In genomic region chr1:1599919-1600860, GRCh38 we compare ENCODE assay signal across 8 cellular contexts. TPM values are rescaled to one million over a fixed set of nuclear protein-coding genes. Genes with fewer than 3 reads are reported as not detected.
DNase-seq lines count a peak whose midpoint lies in the region; ATAC-seq and TF ChIP-seq lines count a peak whose summit lies in the region.

FNDC10 (minus strand) TSS chr1:1600135; CDS start chr1:1600015, 120 bp downstream.

- H3K27ac Mint-ChIP-seq in CD14-positive monocyte (peak within 1 kb of the TSS in 1 of 7 donors; percentile 72), IgD-negative memory B cell (peak within 1 kb of the TSS in 1 of 3 donors; percentile 70)
- H3K27ac Mint-ChIP-seq in naive thymus-derived CD8-positive, alpha-beta T cell, result peak within 1 kb of the TSS in 3 of 10 donors; percentile 53 to 65 (median 60)

- peak within 1 kb of the TSS in 22 of 59 donors; percentile 18 to 69 (median 30) for H3K27ac ChIP-seq in dorsolateral prefrontal cortex

- peak within 1 kb of the TSS in 58 of 59 donors; percentile 41 to 73 (median 62) for H3K4me3 ChIP-seq in dorsolateral prefrontal cortex

- POLR2A ChIA-PET in naive thymus-derived CD8-positive, alpha-beta T cell (lab: Charles Lee), result interaction anchor here (0.7 to 1.0 kb wide), 2 partner anchors 14 to 95 kb away, joined by 3 to 6 read pairs; no protein-coding TSS in a partner anchor

- peaks cover 0 to 29% (median 0%) of the 10 kb centered on the region in 45 donors for H3K27me3 ChIP-seq in dorsolateral prefrontal cortex

- H3K36me3 Mint-ChIP-seq in CD14-positive monocyte (no peaks in the 10 kb centered on the region), IgD-negative memory B cell (no peaks in the 10 kb centered on the region)
- H3K36me3 Mint-ChIP-seq in naive thymus-derived CD8-positive, alpha-beta T cell, result no peaks in the 10 kb centered on the region

- ATAC-seq in naive thymus-derived CD8-positive, alpha-beta T cell, result peak in 1 of 2 donors; percentile 5
- ATAC-seq in GM21447 (IDR thresholded peaks at IDR 0.05; ENCODE audit: unreplicated experiment) (no peak), GM21381 (IDR thresholded peaks at IDR 0.05; ENCODE audit: unreplicated experiment) (no peak)

- TF ChIP-seq CTCF in CD14-positive monocyte (IDR thresholded peaks at IDR 0.05) (no peak), dorsolateral prefrontal cortex (IDR thresholded peaks at IDR 0.05 in 54 of 56, conservative IDR thresholded peaks at IDR 0.05 in 2 of 56; ENCODE audit: low read depth in 1 of 56, partially characterized antibody in 56 of 56) (no peak)

- H3K27me3 Mint-ChIP-seq in CD14-positive monocyte (ENCODE audit: low read depth in 3 of 3) (peaks cover 9 to 17% (median 11%) of the 10 kb centered on the region in 3 donors), IgD-negative memory B cell (peaks cover 12% of the 10 kb centered on the region)
- H3K27me3 Mint-ChIP-seq in naive thymus-derived CD8-positive, alpha-beta T cell, result peaks cover 0 to 11% (median 0%) of the 10 kb centered on the region in 5 donors

- intact Hi-C loops in CD14-positive monocyte (cut with micrococcal nuclease), result no loop called here
- intact Hi-C loops in dorsolateral prefrontal cortex (cut with DNase I), result no loop called here

- no peak for DNase-seq in CD14-positive monocyte (ENCODE audit: low spot score)
- DNase-seq in dorsolateral prefrontal cortex, result peak in 1 of 10 donors; percentile 22
- DNase-seq in naive thymus-derived CD8-positive, alpha-beta T cell, result no peak
- no peak for DNase-seq in foreskin melanocyte
- DNase-seq in NCI-H1694 treated with DMSO at 0.1 percent for 48 hours (lab: John Stamatoyannopoulos, UW), result no peak

- peak within 1 kb of the TSS; percentile 71 to 82 for H3K4me3 Mint-ChIP-seq in CD14-positive monocyte
- peak within 1 kb of the TSS; percentile 75 to 87 (median 79) for H3K4me3 Mint-ChIP-seq in IgD-negative memory B cell
- H3K4me3 Mint-ChIP-seq in naive thymus-derived CD8-positive, alpha-beta T cell, result peak within 1 kb of the TSS; percentile 59 to 86 (median 81)

- H3K4me1 Mint-ChIP-seq in CD14-positive monocyte (peaks cover 34% of the 10 kb centered on the region), IgD-negative memory B cell (peaks cover 9 to 16% (median 10%) of the 10 kb centered on the region in 3 donors)
- peaks cover 5 to 11% (median 8%) of the 10 kb centered on the region in 4 donors for H3K4me1 Mint-ChIP-seq in naive thymus-derived CD8-positive, alpha-beta T cell

- H3K9me3 Mint-ChIP-seq in CD14-positive monocyte (peaks cover 0 to 2% (median 0%) of the 10 kb centered on the region in 7 donors), IgD-negative memory B cell (peaks cover 0 to 1% (median 0%) of the 10 kb centered on the region in 3 donors)
- H3K9me3 Mint-ChIP-seq in naive thymus-derived CD8-positive, alpha-beta T cell, result no peaks in the 10 kb centered on the region

RNA-seq across cellular contexts. Expression of gene FNDC10, which starts in this region (rescaled TPM):
- polyA plus RNA-seq in CD14-positive monocyte, result 1 to 10 TPM in 1 of 2 donors, under 1 TPM in 1; 0.46 to 1.5 TPM
- polyA plus RNA-seq in IgD-negative memory B cell, result not detected
- total RNA-seq in dorsolateral prefrontal cortex, result 10 to 100 TPM in 115 of 120 experiments, 1 to 10 TPM in 5; 8.1 to 32.9 (median 19.4) TPM
- 1 to 10 TPM; 3.7 to 3.8 TPM for total RNA-seq in naive thymus-derived CD8-positive, alpha-beta T cell
- polyA plus RNA-seq in naive thymus-derived CD8-positive, alpha-beta T cell, result 1 to 10 TPM in 1 of 3 donors, under 1 TPM in 2; 0.75 to 2.4 (median 0.89) TPM
